ENCODE assay signal across 23 cellular contexts in the genomic region with DNA sequence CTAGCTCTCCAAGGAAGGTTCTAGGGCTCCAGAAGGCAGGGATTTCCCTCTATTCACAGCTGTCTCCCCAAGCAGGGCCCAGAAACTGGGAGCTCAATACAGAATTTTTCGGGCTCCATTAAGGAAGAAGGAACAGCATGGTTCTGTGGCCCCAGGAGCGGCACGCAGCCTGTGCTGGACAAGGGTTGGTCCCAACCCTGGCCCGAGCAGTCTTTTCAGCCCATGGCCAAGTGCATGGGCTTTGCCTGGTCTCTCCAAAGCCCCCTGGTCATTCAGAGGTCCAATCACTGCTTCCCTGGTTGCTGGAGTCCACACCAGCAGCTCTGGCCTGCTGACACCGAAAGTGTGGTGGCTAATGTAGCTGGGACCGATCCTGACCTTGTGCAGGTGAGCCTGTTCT.
"Had no signal": no experiment of that assay in that cellular context is flagged by ENCODE, and none has a peak within 500 bp of the region (broad histone marks: within the 10 kb centered on the region; RNA-seq: fewer than 3 reads in every experiment).

No MANE protein-coding gene starts in this region.

- H3K9me3 Mint-ChIP-seq: activated CD4-positive, alpha-beta memory T cell treated with anti-CD3 and anti-CD28 coated beads for 36 hours; activated naive CD4-positive, alpha-beta T cell treated with anti-CD3 and anti-CD28 coated beads, Interleukin-2, amount 10 ng/mL, durations not matched to agents 7 days and 5 days; activated T-cell treated with anti-CD3 and anti-CD28 coated beads, Interleukin-2, amount 50 U/mL, for 4 hours; nephron; WTC11 had no signal

- H3K9me3 ChIP-seq: ascending aorta, breast epithelium, gastrocnemius medialis, heart left ventricle, sigmoid colon, tibial nerve, uterus had no signal

- H3K4me3 ChIP-seq: ascending aorta, breast epithelium, gastrocnemius medialis, heart left ventricle, sigmoid colon, tibial nerve, uterus had no signal

- DNase-seq: activated CD4-positive, alpha-beta memory T cell treated with anti-CD3 and anti-CD28 coated beads for 36 hours; activated CD4-positive, alpha-beta T cell treated with anti-CD3 and anti-CD28 coated beads for 4 hours; activated naive CD4-positive, alpha-beta T cell treated with anti-CD3 and anti-CD28 coated beads, Interleukin-2, amount 10 ng/mL, durations not matched to agents 7 days and 5 days; activated T-cell treated with anti-CD3 and anti-CD28 coated beads, Interleukin-2, amount 50 U/mL, for 4 hours; effector CD8-positive, alpha-beta T cell; gastrocnemius medialis; left ventricle myocardium superior; mesenchymal stem cell; nucleus accumbens; posterior cingulate gyrus; sigmoid colon; stimulated activated naive CD8-positive, alpha-beta T cell treated with anti-CD3 and anti-CD28 coated beads, Interleukin-15, Interleukin-2, amounts not matched to agents 100 U/mL and 50 U/mL, for 24 hours; substantia nigra; SW 1271; T-helper 2 cell; uterus had no signal

- H3K36me3 ChIP-seq: breast epithelium, uterus had no signal

- H3K27me3 Mint-ChIP-seq: activated CD4-positive, alpha-beta memory T cell treated with anti-CD3 and anti-CD28 coated beads for 36 hours; activated naive CD4-positive, alpha-beta T cell treated with anti-CD3 and anti-CD28 coated beads, Interleukin-2, amount 10 ng/mL, durations not matched to agents 7 days and 5 days had no signal

- H3K4me3 Mint-ChIP-seq: activated CD4-positive, alpha-beta memory T cell treated with anti-CD3 and anti-CD28 coated beads for 36 hours; activated naive CD4-positive, alpha-beta T cell treated with anti-CD3 and anti-CD28 coated beads, Interleukin-2, amount 10 ng/mL, durations not matched to agents 7 days and 5 days; activated T-cell treated with anti-CD3 and anti-CD28 coated beads, Interleukin-2, amount 50 U/mL, for 4 hours; nephron; WTC11 had no signal

- H3K27ac Mint-ChIP-seq: activated CD4-positive, alpha-beta memory T cell treated with anti-CD3 and anti-CD28 coated beads for 36 hours; nephron; WTC11 had no signal

- H3K27me3 ChIP-seq: ascending aorta, breast epithelium, gastrocnemius medialis, heart left ventricle, sigmoid colon, tibial nerve, uterus had no signal

- ATAC-seq: activated T-cell treated with anti-CD3 and anti-CD28 coated beads, Interleukin-2, amount 50 U/mL, for 4 hours; esophagus mucosa; gastrocnemius medialis; heart left ventricle; left ventricle myocardium superior; stimulated activated naive CD8-positive, alpha-beta T cell treated with anti-CD3 and anti-CD28 coated beads, Interleukin-15, Interleukin-2, amounts not matched to agents 100 U/mL and 50 U/mL, for 24 hours; WTC11 had no signal

- H3K27ac ChIP-seq: ascending aorta, gastrocnemius medialis, heart left ventricle, sigmoid colon, tibial nerve, uterus had no signal

- H3K4me1 ChIP-seq: ascending aorta, breast epithelium, uterus had no signal
